Comparison of ENCODE assay signal across 23 cellular contexts in genomic region chr15:87661481-87661880, GRCh38.
"Had no signal": no experiment of that assay in that cellular context is flagged by ENCODE, and none has a peak within 500 bp of the region (broad histone marks: within the 10 kb centered on the region; RNA-seq: fewer than 3 reads in every experiment).

No MANE protein-coding gene starts in this region.

- H3K27me3 ChIP-seq: breast epithelium, colonic mucosa, dorsolateral prefrontal cortex, esophagus squamous epithelium, heart right ventricle, right atrium auricular region, tibial artery, uterus had no signal

- H3K36me3 Mint-ChIP-seq: activated naive CD8-positive, alpha-beta T cell; natural killer cell treated with Interleukin-12 subunit alpha and Interleukin-12 subunit beta and Interleukin-15 and Interleukin-18, amount 100 ng/mL, for 72 hours had no signal

- H3K4me1 Mint-ChIP-seq: activated T-helper 17 cell treated with anti-CD3 and anti-CD28 coated beads, Interleukin-2, amount 50 U/mL, for 72 hours had no signal

- H3K27me3 Mint-ChIP-seq: activated naive CD8-positive, alpha-beta T cell; natural killer cell treated with Interleukin-12 subunit alpha and Interleukin-12 subunit beta and Interleukin-15 and Interleukin-18, amount 100 ng/mL, for 72 hours; stimulated activated naive CD8-positive, alpha-beta T cell treated with anti-CD3 and anti-CD28 coated beads, Interleukin-15, Interleukin-2, amounts not matched to agents 100 ng/mL and 50 ng/mL, for 24 hours had no signal

- FAIRE-seq: kidney had no signal

- H3K4me1 ChIP-seq: breast epithelium, colonic mucosa, esophagus squamous epithelium, heart right ventricle, left ventricle myocardium inferior, prostate gland, right atrium auricular region, uterus had no signal

- H3K9me3 ChIP-seq: breast epithelium, colonic mucosa, prostate gland, right atrium auricular region, tibial artery, uterus had no signal

- H3K27ac ChIP-seq: breast epithelium, colonic mucosa, dorsolateral prefrontal cortex, esophagus squamous epithelium, heart right ventricle, left ventricle myocardium inferior, prostate gland, right atrium auricular region, tibial artery, uterus had no signal

- DNase-seq: activated CD4-positive, alpha-beta T cell treated with anti-CD3 and anti-CD28 coated beads for 1 hour; activated CD4-positive, alpha-beta T cell treated with anti-CD3 and anti-CD28 coated beads, Interleukin-2, amount 50 U/mL, for 1 hour; activated CD8-positive, alpha-beta T cell treated with anti-CD3 and anti-CD28 coated beads, Interleukin-2, amount 10 ng/mL, durations not matched to agents 7 days and 5 days; activated T-cell treated with anti-CD3 and anti-CD28 coated beads, Interleukin-2, amount 50 U/mL, for 1 hour; colonic mucosa; dorsolateral prefrontal cortex; esophagus squamous epithelium; heart right ventricle; kidney; left ventricle myocardium inferior; midbrain; stimulated activated CD4-positive, alpha-beta T cell treated with anti-CD3 and anti-CD28 coated beads, Interleukin-1b, Interleukin-23, amount 100 ng/mL, for 48 hours; substantia nigra; T-helper 9 cell; tibial artery; uterus had no signal

- H3K4me3 ChIP-seq: breast epithelium, colonic mucosa, dorsolateral prefrontal cortex, esophagus squamous epithelium, heart right ventricle, left ventricle myocardium inferior, prostate gland, right atrium auricular region, tibial artery, uterus had no signal

- H3K4me3 Mint-ChIP-seq: activated CD8-positive, alpha-beta T cell treated with anti-CD3 and anti-CD28 coated beads, Interleukin-2, amount 10 ng/mL, durations not matched to agents 7 days and 5 days; activated naive CD8-positive, alpha-beta T cell; activated T-helper 17 cell treated with anti-CD3 and anti-CD28 coated beads, Interleukin-2, amount 50 U/mL, for 72 hours; natural killer cell treated with Interleukin-12 subunit alpha and Interleukin-12 subunit beta and Interleukin-15 and Interleukin-18, amount 100 ng/mL, for 72 hours; stimulated activated naive CD8-positive, alpha-beta T cell treated with anti-CD3 and anti-CD28 coated beads, Interleukin-15, Interleukin-2, amounts not matched to agents 100 ng/mL and 50 ng/mL, for 24 hours had no signal

- H3K27ac Mint-ChIP-seq: activated CD8-positive, alpha-beta T cell treated with anti-CD3 and anti-CD28 coated beads, Interleukin-2, amount 10 ng/mL, durations not matched to agents 7 days and 5 days; activated naive CD8-positive, alpha-beta T cell; activated T-helper 17 cell treated with anti-CD3 and anti-CD28 coated beads, Interleukin-2, amount 50 U/mL, for 72 hours; natural killer cell treated with Interleukin-12 subunit alpha and Interleukin-12 subunit beta and Interleukin-15 and Interleukin-18, amount 100 ng/mL, for 72 hours; stimulated activated naive CD8-positive, alpha-beta T cell treated with anti-CD3 and anti-CD28 coated beads, Interleukin-15, Interleukin-2, amounts not matched to agents 100 ng/mL and 50 ng/mL, for 24 hours had no signal

- H3K36me3 ChIP-seq: breast epithelium, colonic mucosa, esophagus squamous epithelium, heart right ventricle, left ventricle myocardium inferior, prostate gland, right atrium auricular region, tibial artery, uterus had no signal
